Comparison of ENCODE assay signal across 8 cellular contexts in genomic region chr2:241064008-241064801, GRCh38. TPM values are rescaled to one million over a fixed set of nuclear protein-coding genes. Genes with fewer than 3 reads are reported as not detected.
DNase-seq lines count a peak whose midpoint lies in the region; ATAC-seq and TF ChIP-seq lines count a peak whose summit lies in the region.

No MANE protein-coding gene starts in this region.

- peaks cover 4% of the 10 kb centered on the region for H3K4me1 Mint-ChIP-seq in mesothelial cell of epicardium

- CTCF ChIA-PET in Panc1 (lab: Charles Lee), result interaction anchor here (0.5 to 0.7 kb wide), 4 partner anchors 8 to 150 kb away, joined by 3 to 5 read pairs (median 4); no protein-coding TSS in a partner anchor

- TF ChIP-seq POLR2A in transverse colon (IDR thresholded peaks at IDR 0.05), result no peak

- H3K27ac Mint-ChIP-seq in mesothelial cell of epicardium, result no peak overlapping the region

- no peaks in the 10 kb centered on the region for H3K36me3 Mint-ChIP-seq in mesothelial cell of epicardium

- POLR2A ChIA-PET in Panc1 (lab: Charles Lee), result interaction anchor here (0.6 kb wide), 1 partner anchor 46 kb away, joined by 8 read pairs; no protein-coding TSS in a partner anchor

- H3K27ac ChIP-seq in Panc1 (ENCODE audit: low read length), result no peak overlapping the region
- H3K27ac ChIP-seq in transverse colon, result no peak overlapping the region

- H3K9me3 ChIP-seq in Panc1 (ENCODE audit: control insufficient read depth, insufficient read depth, low read depth, low read length), result no peaks in the 10 kb centered on the region
- no peaks in the 10 kb centered on the region for H3K9me3 ChIP-seq in transverse colon

- TF ChIP-seq EP300 in transverse colon (IDR thresholded peaks at IDR 0.05; ENCODE audit: low read depth), result no peak

- H3K36me3 ChIP-seq in Panc1 (ENCODE audit: control insufficient read depth, insufficient read depth, low read length) (no peaks in the 10 kb centered on the region), transverse colon (no peaks in the 10 kb centered on the region)

- ATAC-seq in Panc1 (peak; percentile 80), HG03457 (IDR thresholded peaks at IDR 0.05; ENCODE audit: unreplicated experiment) (no peak), HG02852 (IDR thresholded peaks at IDR 0.05; ENCODE audit: unreplicated experiment) (no peak)

- no peaks in the 10 kb centered on the region for H3K27me3 ChIP-seq in Panc1 (ENCODE audit: control insufficient read depth, insufficient read depth, low read length)
- no peaks in the 10 kb centered on the region for H3K27me3 ChIP-seq in transverse colon

- intact Hi-C loops in Panc1 (cut with micrococcal nuclease; ENCODE audit: unreplicated experiment) (no loop called here), transverse colon (cut with DNase I; ENCODE audit: low total_unique reads) (no loop called here)

- peak; percentile 24 for DNase-seq in DMS153 (lab: John Stamatoyannopoulos, UW)
- no peak for DNase-seq in Panc1 (ENCODE audit: low read depth, low spot score)
- peak; percentile 17 for DNase-seq in astrocyte of the hippocampus (ENCODE audit: low read depth, low spot score)
- peak in 1 of 2 experiments; percentile 45 for DNase-seq in mesothelial cell of epicardium (ENCODE audit: low spot score in 2 of 2, unreplicated experiment in 2 of 2)
- peak; percentile 64 for DNase-seq in transverse colon
- no peak for DNase-seq in NOMO-1 treated with DMSO at 0.1 percent for 48 hours (lab: John Stamatoyannopoulos, UW; ENCODE audit: unreplicated experiment)

- in situ Hi-C loops in Panc1 (cut with HindIII; ENCODE audit: low pct_unique_long_range_greater_than_20kb, low sequenced_read_pairs), result no loop called here
- in situ Hi-C loops in transverse colon (cut with MboI; ENCODE audit: low pct_ligation_motif_present in 1 of 4, low pct_unique_long_range_greater_than_20kb in 1 of 4, low sequenced_read_pairs in 3 of 4), result no loop called here

- peak overlapping the region; percentile 59 for H3K4me3 Mint-ChIP-seq in mesothelial cell of epicardium

- no peak for TF ChIP-seq CTCF in Panc1 (IDR thresholded peaks at IDR 0.05)
- TF ChIP-seq CTCF in mesothelial cell of epicardium (IDR thresholded peaks at IDR 0.05; ENCODE audit: unreplicated experiment), result no peak
- no peak for TF ChIP-seq CTCF in transverse colon (IDR thresholded peaks at IDR 0.05)

- no TSS peak for BruUV-seq in Panc1 (replicated peaks; lab: Mats Ljungman, UMichigan)

- 38% methylated on average over 21 of the region's 32 CpGs; no CpG with 5 or more reads in 1 of the 2 donors for WGBS in transverse colon (ENCODE audit: low coverage in 1 of 2), 2 donors

- H3K4me1 ChIP-seq in Panc1 (ENCODE audit: control insufficient read depth, insufficient read depth, low read length), result no peaks in the 10 kb centered on the region
- peaks cover 0 to 7% (median 3%) of the 10 kb centered on the region in 4 donors for H3K4me1 ChIP-seq in transverse colon

- peaks cover 18% of the 10 kb centered on the region for H3K27me3 Mint-ChIP-seq in mesothelial cell of epicardium (ENCODE audit: low read depth)

- peaks cover 5% of the 10 kb centered on the region for H3K9me3 Mint-ChIP-seq in mesothelial cell of epicardium

- H3K4me3 ChIP-seq in Panc1 (ENCODE audit: low read depth in 2 of 2, low read length in 2 of 2) (peak overlapping the region; percentile 8 to 42; a peak in 2 of 4 replicates), transverse colon (peak overlapping the region in 2 of 4 donors; percentile 8 to 21)

RNA-seq across cellular contexts. Expression of gene MTERF4, which starts 37.9 kb away (rescaled TPM):
- total RNA-seq in Panc1 (2021; ENCODE audit: unreplicated experiment) (28.9 TPM), mesothelial cell of epicardium (47.9 to 55.9 TPM (median 53.7 TPM) in 3 replicates), transverse colon (100 to 1,000 TPM in 1 of 4 donors, 10 to 100 TPM in 3; 25.4 to 161 (median 34.3) TPM)
- 35.8 TPM for polyA plus RNA-seq in Panc1 (2012; ENCODE audit: insufficient read length)

Comparison
In these comparisons a context has a peak if more than half of its experiments do, and no peak if none do; other contexts are left out.
1. DNase-seq: peak in DMS153 (single experiment), astrocyte of the hippocampus (single experiment) and transverse colon (single experiment); none in Panc1 (single experiment) and NOMO-1 treated with DMSO at 0.1 percent for 48 hours (single experiment).